8 cellular contexts compared by ENCODE assay signal in genomic region chrX:120365320-120365719, GRCh38.
A peak's percentile ranks its signal among the peaks of the same experiment; 100 is the strongest.
DNase-seq lines count a peak whose midpoint lies in the region; ATAC-seq lines count a peak whose summit lies in the region.

No MANE protein-coding gene starts in this region.

- no peak overlapping the region for H3K4me3 Mint-ChIP-seq in T-helper 2 cell treated with Interferon-gamma antibody and Interleukin-4, amounts not matched to agents 5 μg/mL and 100 μg/mL, for 36 hours
- no peak overlapping the region for H3K4me3 Mint-ChIP-seq in memory B cell
- no peak overlapping the region for H3K4me3 Mint-ChIP-seq in stimulated activated naive CD8-positive, alpha-beta T cell treated with anti-CD3 and anti-CD28 coated beads, Interleukin-15, amount 100 ng/mL, for 72 hours

- no peaks in the 10 kb centered on the region for H3K9me3 Mint-ChIP-seq in T-helper 2 cell treated with Interferon-gamma antibody and Interleukin-4, amounts not matched to agents 5 μg/mL and 100 μg/mL, for 36 hours
- H3K9me3 Mint-ChIP-seq in memory B cell = no peaks in the 10 kb centered on the region
- H3K9me3 Mint-ChIP-seq in stimulated activated naive CD8-positive, alpha-beta T cell treated with anti-CD3 and anti-CD28 coated beads, Interleukin-15, amount 100 ng/mL, for 72 hours = no peaks in the 10 kb centered on the region

- ATAC-seq in HG03175 (IDR thresholded peaks at IDR 0.05; ENCODE audit: unreplicated experiment) = peak; percentile 69
- peak; percentile 56 for ATAC-seq in memory B cell (ENCODE audit: low read depth)
- peak; percentile 48 for ATAC-seq in stimulated activated naive CD8-positive, alpha-beta T cell treated with anti-CD3 and anti-CD28 coated beads, Interleukin-15, amount 100 ng/mL, for 72 hours

- no peaks in the 10 kb centered on the region for H3K4me1 Mint-ChIP-seq in T-helper 2 cell treated with Interferon-gamma antibody and Interleukin-4, amounts not matched to agents 5 μg/mL and 100 μg/mL, for 36 hours (ENCODE audit: low read depth)
- peaks cover 2% of the 10 kb centered on the region for H3K4me1 Mint-ChIP-seq in memory B cell
- no peaks in the 10 kb centered on the region for H3K4me1 Mint-ChIP-seq in stimulated activated naive CD8-positive, alpha-beta T cell treated with anti-CD3 and anti-CD28 coated beads, Interleukin-15, amount 100 ng/mL, for 72 hours

- no peaks in the 10 kb centered on the region for H3K27me3 Mint-ChIP-seq in T-helper 2 cell treated with Interferon-gamma antibody and Interleukin-4, amounts not matched to agents 5 μg/mL and 100 μg/mL, for 36 hours (ENCODE audit: low read depth)
- peaks cover 4% of the 10 kb centered on the region for H3K27me3 Mint-ChIP-seq in memory B cell
- no peaks in the 10 kb centered on the region for H3K27me3 Mint-ChIP-seq in stimulated activated naive CD8-positive, alpha-beta T cell treated with anti-CD3 and anti-CD28 coated beads, Interleukin-15, amount 100 ng/mL, for 72 hours

- no peaks in the 10 kb centered on the region for H3K36me3 Mint-ChIP-seq in T-helper 2 cell treated with Interferon-gamma antibody and Interleukin-4, amounts not matched to agents 5 μg/mL and 100 μg/mL, for 36 hours (ENCODE audit: low read depth)
- no peaks in the 10 kb centered on the region for H3K36me3 Mint-ChIP-seq in memory B cell

- DNase-seq in NCI-H1417 (lab: John Stamatoyannopoulos, UW) (peak; percentile 9 to 41 (median 27)), NCI-H1417 treated with DMSO at 0.1 percent for 48 hours (lab: John Stamatoyannopoulos, UW) (no peak), memory B cell (ENCODE audit: low spot score in 2 of 2) (peak; percentile 17 to 47), NCI-H345 treated with DMSO at 0.1 percent for 48 hours (lab: John Stamatoyannopoulos, UW; ENCODE audit: unreplicated experiment) (no peak)
- DNase-seq in T-helper 2 cell treated with Interferon-gamma antibody and Interleukin-4, amounts not matched to agents 5 μg/mL and 100 μg/mL, for 36 hours (ENCODE audit: low spot score) = peak; percentile 4
- DNase-seq in central memory CD4-positive, alpha-beta T cell = peak; percentile 13
- peak; percentile 15 to 17 for DNase-seq in stimulated activated naive CD8-positive, alpha-beta T cell treated with anti-CD3 and anti-CD28 coated beads, Interleukin-15, amount 100 ng/mL, for 72 hours

- no peak overlapping the region for H3K27ac Mint-ChIP-seq in T-helper 2 cell treated with Interferon-gamma antibody and Interleukin-4, amounts not matched to agents 5 μg/mL and 100 μg/mL, for 36 hours
- no peak overlapping the region for H3K27ac Mint-ChIP-seq in memory B cell
- no peak overlapping the region for H3K27ac Mint-ChIP-seq in stimulated activated naive CD8-positive, alpha-beta T cell treated with anti-CD3 and anti-CD28 coated beads, Interleukin-15, amount 100 ng/mL, for 72 hours

Comparison
In these comparisons a context has a peak if more than half of its experiments do, and no peak if none do; other contexts are left out.
1. DNase-seq: peak in NCI-H1417 (3 of 3), T-helper 2 cell treated with Interferon-gamma antibody and Interleukin-4, amounts not matched to agents 5 μg/mL and 100 μg/mL, for 36 hours (single experiment), central memory CD4-positive, alpha-beta T cell (single experiment), memory B cell (2 of 2) and stimulated activated naive CD8-positive, alpha-beta T cell treated with anti-CD3 and anti-CD28 coated beads, Interleukin-15, amount 100 ng/mL, for 72 hours (2 of 2); none in NCI-H1417 treated with DMSO at 0.1 percent for 48 hours (single experiment) and NCI-H345 treated with DMSO at 0.1 percent for 48 hours (single experiment).
2. Peak in every context shown above with its lines, with median percentiles within 50 percentile points of each other: ATAC-seq.